ENCODE assay signal across 1 cellular context in the genomic region with DNA sequence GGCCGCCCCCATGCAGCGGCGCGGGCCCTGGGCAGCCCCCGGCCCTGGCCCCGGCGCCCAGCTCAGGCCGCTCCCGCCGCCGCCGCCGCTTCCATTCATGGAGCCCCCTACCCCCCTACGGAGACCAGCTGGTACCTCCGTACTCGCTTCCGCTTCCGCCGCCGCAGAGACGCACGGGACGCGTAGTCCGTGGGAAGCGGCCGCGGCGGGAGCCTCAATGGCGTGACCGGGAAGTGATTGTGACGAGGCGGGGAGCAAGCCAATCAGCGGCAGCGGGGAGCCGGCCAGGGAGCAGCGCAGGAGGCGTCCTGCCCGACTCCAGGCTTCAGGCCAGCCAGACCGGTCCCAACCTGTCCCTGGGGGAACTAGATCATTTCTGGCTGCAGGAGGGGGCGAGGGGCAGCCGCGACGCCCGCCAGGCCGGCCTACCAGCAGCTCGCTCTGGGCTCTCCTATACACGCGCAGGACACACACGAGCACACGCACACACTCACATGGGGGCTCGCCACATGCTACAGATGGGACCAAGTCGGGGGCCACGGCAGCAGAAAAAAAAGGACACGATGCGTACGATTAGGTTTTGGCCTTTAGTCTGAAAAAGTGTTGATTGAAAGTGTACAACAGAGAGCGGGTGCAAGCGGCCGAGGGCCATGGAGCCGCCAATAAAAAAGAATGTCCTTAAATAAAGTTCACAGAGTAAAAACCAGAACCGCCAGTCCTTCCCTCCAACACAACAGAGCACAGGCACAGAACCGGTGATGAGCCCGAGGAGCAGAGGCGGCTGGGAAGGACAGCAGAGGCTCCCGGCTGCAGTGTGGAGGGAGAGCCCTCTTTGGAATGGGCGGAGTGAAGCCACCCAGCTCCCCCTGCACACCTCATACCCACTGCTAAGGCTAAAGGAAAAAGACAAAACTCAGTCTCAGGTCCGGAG.
TF ChIP-seq lines count a peak whose summit lies in the region.

A gene with protein sequence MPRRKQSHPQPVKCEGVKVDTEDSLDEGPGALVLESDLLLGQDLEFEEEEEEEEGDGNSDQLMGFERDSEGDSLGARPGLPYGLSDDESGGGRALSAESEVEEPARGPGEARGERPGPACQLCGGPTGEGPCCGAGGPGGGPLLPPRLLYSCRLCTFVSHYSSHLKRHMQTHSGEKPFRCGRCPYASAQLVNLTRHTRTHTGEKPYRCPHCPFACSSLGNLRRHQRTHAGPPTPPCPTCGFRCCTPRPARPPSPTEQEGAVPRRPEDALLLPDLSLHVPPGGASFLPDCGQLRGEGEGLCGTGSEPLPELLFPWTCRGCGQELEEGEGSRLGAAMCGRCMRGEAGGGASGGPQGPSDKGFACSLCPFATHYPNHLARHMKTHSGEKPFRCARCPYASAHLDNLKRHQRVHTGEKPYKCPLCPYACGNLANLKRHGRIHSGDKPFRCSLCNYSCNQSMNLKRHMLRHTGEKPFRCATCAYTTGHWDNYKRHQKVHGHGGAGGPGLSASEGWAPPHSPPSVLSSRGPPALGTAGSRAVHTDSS (minus strand): TSS at position 109 of the 931 bp plus-strand sequence. CDS start 208 bp downstream, outside the sequence.

TF ChIP-seq in HepG2, 621 proteins besides CTCF, POLR2A, EP300 and RAD21 (continued from another document and continues in another):
- TF ChIP-seq, protein P1, sequence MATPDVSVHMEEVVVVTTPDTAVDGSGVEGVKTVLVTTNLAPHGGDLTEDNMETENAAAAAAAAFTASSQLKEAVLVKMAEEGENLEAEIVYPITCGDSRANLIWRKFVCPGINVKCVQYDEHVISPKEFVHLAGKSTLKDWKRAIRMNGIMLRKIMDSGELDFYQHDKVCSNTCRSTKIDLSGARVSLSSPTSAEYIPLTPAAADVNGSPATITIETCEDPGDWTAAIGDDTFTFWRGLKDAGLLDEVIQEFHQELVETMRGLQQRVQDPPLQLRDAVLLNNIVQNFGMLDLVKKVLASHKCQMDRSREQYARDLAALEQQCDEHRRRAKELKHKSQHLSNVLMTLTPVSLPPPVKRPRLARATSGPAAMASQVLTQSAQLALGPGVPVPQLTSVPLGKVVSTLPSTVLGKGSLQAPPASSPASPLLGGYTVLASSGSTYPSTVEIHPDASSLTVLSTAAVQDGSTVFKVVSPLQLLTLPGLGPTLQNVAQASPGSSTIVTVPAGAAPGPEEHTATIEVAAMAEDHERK (CRISPR knock-in tag; IDR thresholded peaks at IDR 0.05; ENCODE audit: low read depth): no peak
- TF ChIP-seq NAIF1 (CRISPR knock-in tag; IDR thresholded peaks at IDR 0.05; ENCODE audit: borderline replicate concordance): no peak
- peak; percentile 55 for TF ChIP-seq SP2 (CRISPR knock-in tag; IDR thresholded peaks at IDR 0.05)
- no peak for TF ChIP-seq SRY (CRISPR knock-in tag; IDR thresholded peaks at IDR 0.05)
- TF ChIP-seq HNF4G (IDR thresholded peaks at IDR 0.05; ENCODE audit: borderline replicate concordance, low read depth, low read length): no peak
- no peak for TF ChIP-seq HNF4G (CRISPR knock-in tag; IDR thresholded peaks at IDR 0.05; ENCODE audit: borderline replicate concordance, low read depth)
- TF ChIP-seq SUZ12 (IDR thresholded peaks at IDR 0.05; ENCODE audit: low read depth, low read length): peak; percentile 22; the same call in 1 of the 2 replicates
- 0 out of 2 replicates have a peak, but pooled peaks have one; percentile 35 for TF ChIP-seq SMAD1 (CRISPR knock-in tag; IDR thresholded peaks at IDR 0.05; ENCODE audit: borderline replicate concordance, low read depth)
- TF ChIP-seq ZNF878 (CRISPR knock-in tag; IDR thresholded peaks at IDR 0.05): no peak
- TF ChIP-seq NFE2L1 (CRISPR knock-in tag; IDR thresholded peaks at IDR 0.05; ENCODE audit: borderline replicate concordance): no peak
- no peak for TF ChIP-seq CBX2 (IDR thresholded peaks at IDR 0.05; ENCODE audit: low read depth, low read length)
- TF ChIP-seq CBX2 (CRISPR knock-in tag; IDR thresholded peaks at IDR 0.05; ENCODE audit: low read depth): no peak
- no peak for TF ChIP-seq CCDC6 (CRISPR knock-in tag; IDR thresholded peaks at IDR 0.05)
- TF ChIP-seq, protein P2, sequence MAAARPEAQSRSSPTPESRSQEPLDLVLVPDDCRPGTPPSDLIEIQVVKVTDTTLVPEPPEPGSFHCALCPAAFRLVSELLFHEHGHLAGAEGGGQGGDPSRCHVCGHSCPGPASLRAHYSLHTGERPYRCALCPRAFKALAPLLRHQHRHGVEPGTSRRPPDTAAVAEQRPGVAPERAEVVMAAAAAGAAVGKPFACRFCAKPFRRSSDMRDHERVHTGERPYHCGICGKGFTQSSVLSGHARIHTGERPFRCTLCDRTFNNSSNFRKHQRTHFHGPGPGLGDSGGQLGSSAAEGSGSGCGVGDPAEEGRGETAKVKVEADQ (CRISPR knock-in tag; IDR thresholded peaks at IDR 0.05; ENCODE audit: borderline replicate concordance): 0 out of 2 replicates have a peak, but pooled peaks have one; percentile 67
- TF ChIP-seq ZNF737 (CRISPR knock-in tag; IDR thresholded peaks at IDR 0.05; ENCODE audit: borderline replicate concordance): no peak
- TF ChIP-seq RFXAP (CRISPR knock-in tag; IDR thresholded peaks at IDR 0.05; ENCODE audit: borderline replicate concordance): no peak
- TF ChIP-seq MIER3 (CRISPR knock-in tag; IDR thresholded peaks at IDR 0.05; ENCODE audit: borderline replicate concordance): no peak
- no peak for TF ChIP-seq ZBTB7B (CRISPR knock-in tag; IDR thresholded peaks at IDR 0.05)
- TF ChIP-seq, protein P3, sequence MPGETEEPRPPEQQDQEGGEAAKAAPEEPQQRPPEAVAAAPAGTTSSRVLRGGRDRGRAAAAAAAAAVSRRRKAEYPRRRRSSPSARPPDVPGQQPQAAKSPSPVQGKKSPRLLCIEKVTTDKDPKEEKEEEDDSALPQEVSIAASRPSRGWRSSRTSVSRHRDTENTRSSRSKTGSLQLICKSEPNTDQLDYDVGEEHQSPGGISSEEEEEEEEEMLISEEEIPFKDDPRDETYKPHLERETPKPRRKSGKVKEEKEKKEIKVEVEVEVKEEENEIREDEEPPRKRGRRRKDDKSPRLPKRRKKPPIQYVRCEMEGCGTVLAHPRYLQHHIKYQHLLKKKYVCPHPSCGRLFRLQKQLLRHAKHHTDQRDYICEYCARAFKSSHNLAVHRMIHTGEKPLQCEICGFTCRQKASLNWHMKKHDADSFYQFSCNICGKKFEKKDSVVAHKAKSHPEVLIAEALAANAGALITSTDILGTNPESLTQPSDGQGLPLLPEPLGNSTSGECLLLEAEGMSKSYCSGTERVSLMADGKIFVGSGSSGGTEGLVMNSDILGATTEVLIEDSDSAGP (CRISPR knock-in tag; IDR thresholded peaks at IDR 0.05; ENCODE audit: borderline replicate concordance): peak; percentile 46; the same call in 1 of the 2 replicates
- no peak for TF ChIP-seq DR1 (CRISPR knock-in tag; IDR thresholded peaks at IDR 0.05)
- TF ChIP-seq, protein P4, sequence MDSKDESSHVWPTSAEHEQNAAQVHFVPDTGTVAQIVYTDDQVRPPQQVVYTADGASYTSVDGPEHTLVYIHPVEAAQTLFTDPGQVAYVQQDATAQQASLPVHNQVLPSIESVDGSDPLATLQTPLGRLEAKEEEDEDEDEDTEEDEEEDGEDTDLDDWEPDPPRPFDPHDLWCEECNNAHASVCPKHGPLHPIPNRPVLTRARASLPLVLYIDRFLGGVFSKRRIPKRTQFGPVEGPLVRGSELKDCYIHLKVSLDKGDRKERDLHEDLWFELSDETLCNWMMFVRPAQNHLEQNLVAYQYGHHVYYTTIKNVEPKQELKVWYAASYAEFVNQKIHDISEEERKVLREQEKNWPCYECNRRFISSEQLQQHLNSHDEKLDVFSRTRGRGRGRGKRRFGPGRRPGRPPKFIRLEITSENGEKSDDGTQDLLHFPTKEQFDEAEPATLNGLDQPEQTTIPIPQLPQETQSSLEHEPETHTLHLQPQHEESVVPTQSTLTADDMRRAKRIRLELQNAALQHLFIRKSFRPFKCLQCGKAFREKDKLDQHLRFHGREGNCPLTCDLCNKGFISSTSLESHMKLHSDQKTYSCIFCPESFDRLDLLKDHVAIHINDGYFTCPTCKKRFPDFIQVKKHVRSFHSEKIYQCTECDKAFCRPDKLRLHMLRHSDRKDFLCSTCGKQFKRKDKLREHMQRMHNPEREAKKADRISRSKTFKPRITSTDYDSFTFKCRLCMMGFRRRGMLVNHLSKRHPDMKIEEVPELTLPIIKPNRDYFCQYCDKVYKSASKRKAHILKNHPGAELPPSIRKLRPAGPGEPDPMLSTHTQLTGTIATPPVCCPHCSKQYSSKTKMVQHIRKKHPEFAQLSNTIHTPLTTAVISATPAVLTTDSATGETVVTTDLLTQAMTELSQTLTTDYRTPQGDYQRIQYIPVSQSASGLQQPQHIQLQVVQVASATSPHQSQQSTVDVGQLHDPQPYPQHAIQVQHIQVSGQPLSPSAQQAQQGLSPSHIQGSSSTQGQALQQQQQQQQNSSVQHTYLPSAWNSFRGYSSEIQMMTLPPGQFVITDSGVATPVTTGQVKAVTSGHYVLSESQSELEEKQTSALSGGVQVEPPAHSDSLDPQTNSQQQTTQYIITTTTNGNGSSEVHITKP (CRISPR knock-in tag; IDR thresholded peaks at IDR 0.05; ENCODE audit: low read depth): peak; percentile 98
- TF ChIP-seq, protein P5, sequence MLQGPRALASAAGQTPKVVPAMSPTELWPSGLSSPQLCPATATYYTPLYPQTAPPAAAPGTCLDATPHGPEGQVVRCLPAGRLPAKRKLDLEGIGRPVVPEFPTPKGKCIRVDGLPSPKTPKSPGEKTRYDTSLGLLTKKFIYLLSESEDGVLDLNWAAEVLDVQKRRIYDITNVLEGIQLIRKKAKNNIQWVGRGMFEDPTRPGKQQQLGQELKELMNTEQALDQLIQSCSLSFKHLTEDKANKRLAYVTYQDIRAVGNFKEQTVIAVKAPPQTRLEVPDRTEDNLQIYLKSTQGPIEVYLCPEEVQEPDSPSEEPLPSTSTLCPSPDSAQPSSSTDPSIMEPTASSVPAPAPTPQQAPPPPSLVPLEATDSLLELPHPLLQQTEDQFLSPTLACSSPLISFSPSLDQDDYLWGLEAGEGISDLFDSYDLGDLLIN (CRISPR knock-in tag; IDR thresholded peaks at IDR 0.05; ENCODE audit: borderline replicate concordance): no peak
- no peak for TF ChIP-seq RFX3 (CRISPR knock-in tag; IDR thresholded peaks at IDR 0.05)
- TF ChIP-seq ZNF678 (CRISPR knock-in tag; IDR thresholded peaks at IDR 0.05): no peak
- TF ChIP-seq SETDB1 (CRISPR knock-in tag; IDR thresholded peaks at IDR 0.05; ENCODE audit: borderline replicate concordance): no peak
- TF ChIP-seq CEBPG (CRISPR knock-in tag; IDR thresholded peaks at IDR 0.05): no peak
- 0 out of 2 replicates have a peak, but pooled peaks have one; percentile 16 for TF ChIP-seq BCL6 (CRISPR knock-in tag; IDR thresholded peaks at IDR 0.05)
- no peak for TF ChIP-seq MTF1 (CRISPR knock-in tag; IDR thresholded peaks at IDR 0.05)
- TF ChIP-seq ZNF75D (CRISPR knock-in tag; IDR thresholded peaks at IDR 0.05; ENCODE audit: borderline replicate concordance): no peak
- TF ChIP-seq RELA (CRISPR knock-in tag; IDR thresholded peaks at IDR 0.05): no peak
- no peak for TF ChIP-seq ZFAT (CRISPR knock-in tag; conservative IDR thresholded peaks at IDR 0.05)
- TF ChIP-seq TEAD2 (CRISPR knock-in tag; IDR thresholded peaks at IDR 0.05): no peak
- TF ChIP-seq ZNF619 (CRISPR knock-in tag; IDR thresholded peaks at IDR 0.05): no peak; the same call in 1 of the 2 replicates
- TF ChIP-seq ZNF790 (CRISPR knock-in tag; IDR thresholded peaks at IDR 0.05; ENCODE audit: borderline replicate concordance): no peak
- TF ChIP-seq HOXA5 (CRISPR knock-in tag; IDR thresholded peaks at IDR 0.05): no peak
- peak; percentile 52; the same call in 1 of the 2 replicates for TF ChIP-seq BHLHE40 (IDR thresholded peaks at IDR 0.05; ENCODE audit: low read length)
- TF ChIP-seq, protein P6, sequence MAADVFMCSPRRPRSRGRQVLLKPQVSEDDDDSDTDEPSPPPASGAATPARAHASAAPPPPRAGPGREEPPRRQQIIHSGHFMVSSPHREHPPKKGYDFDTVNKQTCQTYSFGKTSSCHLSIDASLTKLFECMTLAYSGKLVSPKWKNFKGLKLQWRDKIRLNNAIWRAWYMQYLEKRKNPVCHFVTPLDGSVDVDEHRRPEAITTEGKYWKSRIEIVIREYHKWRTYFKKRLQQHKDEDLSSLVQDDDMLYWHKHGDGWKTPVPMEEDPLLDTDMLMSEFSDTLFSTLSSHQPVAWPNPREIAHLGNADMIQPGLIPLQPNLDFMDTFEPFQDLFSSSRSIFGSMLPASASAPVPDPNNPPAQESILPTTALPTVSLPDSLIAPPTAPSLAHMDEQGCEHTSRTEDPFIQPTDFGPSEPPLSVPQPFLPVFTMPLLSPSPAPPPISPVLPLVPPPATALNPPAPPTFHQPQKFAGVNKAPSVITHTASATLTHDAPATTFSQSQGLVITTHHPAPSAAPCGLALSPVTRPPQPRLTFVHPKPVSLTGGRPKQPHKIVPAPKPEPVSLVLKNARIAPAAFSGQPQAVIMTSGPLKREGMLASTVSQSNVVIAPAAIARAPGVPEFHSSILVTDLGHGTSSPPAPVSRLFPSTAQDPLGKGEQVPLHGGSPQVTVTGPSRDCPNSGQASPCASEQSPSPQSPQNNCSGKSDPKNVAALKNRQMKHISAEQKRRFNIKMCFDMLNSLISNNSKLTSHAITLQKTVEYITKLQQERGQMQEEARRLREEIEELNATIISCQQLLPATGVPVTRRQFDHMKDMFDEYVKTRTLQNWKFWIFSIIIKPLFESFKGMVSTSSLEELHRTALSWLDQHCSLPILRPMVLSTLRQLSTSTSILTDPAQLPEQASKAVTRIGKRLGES (CRISPR knock-in tag; IDR thresholded peaks at IDR 0.05; ENCODE audit: borderline replicate concordance): no peak
- no peak for TF ChIP-seq ZFP1 (CRISPR knock-in tag; IDR thresholded peaks at IDR 0.05)
- TF ChIP-seq, protein P7, sequence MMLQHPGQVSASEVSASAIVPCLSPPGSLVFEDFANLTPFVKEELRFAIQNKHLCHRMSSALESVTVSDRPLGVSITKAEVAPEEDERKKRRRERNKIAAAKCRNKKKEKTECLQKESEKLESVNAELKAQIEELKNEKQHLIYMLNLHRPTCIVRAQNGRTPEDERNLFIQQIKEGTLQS (CRISPR knock-in tag; IDR thresholded peaks at IDR 0.05): no peak
- TF ChIP-seq, protein P8, sequence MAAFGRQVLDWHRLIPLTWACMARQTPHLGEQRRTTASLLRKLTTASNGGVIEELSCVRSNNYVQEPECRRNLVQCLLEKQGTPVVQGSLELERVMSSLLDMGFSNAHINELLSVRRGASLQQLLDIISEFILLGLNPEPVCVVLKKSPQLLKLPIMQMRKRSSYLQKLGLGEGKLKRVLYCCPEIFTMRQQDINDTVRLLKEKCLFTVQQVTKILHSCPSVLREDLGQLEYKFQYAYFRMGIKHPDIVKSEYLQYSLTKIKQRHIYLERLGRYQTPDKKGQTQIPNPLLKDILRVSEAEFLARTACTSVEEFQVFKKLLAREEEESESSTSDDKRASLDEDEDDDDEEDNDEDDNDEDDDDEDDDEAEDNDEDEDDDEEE (CRISPR knock-in tag; IDR thresholded peaks at IDR 0.05): peak; percentile 74; the same call in 1 of the 2 replicates
- TF ChIP-seq ARNTL (CRISPR knock-in tag; IDR thresholded peaks at IDR 0.05): 0 out of 2 replicates have a peak, but pooled peaks have one; percentile 51
